In the genomic region with DNA sequence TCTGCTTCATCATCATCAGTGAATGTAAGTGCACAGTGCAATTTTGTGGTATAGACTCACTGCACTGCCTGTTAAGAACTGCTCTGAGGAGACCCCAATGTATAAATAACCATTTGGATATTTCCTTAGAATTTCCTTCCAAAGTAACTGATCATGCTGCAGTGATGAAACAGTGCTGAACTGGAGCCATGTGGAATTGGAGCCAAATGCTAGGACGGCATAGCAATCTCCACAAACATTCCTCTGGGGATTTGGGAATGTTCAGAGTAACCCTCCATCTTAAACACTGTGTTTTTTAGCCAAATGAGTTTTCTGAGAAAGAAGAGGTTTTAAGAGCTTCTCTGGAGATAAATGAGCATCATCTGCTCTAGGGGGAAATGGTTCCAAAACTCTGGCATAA, we compare ENCODE assay signal across 35 cellular contexts.
DNase-seq lines count a peak whose midpoint lies in the region; ATAC-seq, FAIRE-seq and TF ChIP-seq lines count a peak whose summit lies in the region.
"Had no signal": no experiment of that assay in that cellular context is flagged by ENCODE, and none has a peak within 500 bp of the region (broad histone marks: within the 10 kb centered on the region; RNA-seq: fewer than 3 reads in every experiment).

No MANE protein-coding gene starts in this region.

- H3K56ac ChIP-seq in IMR-90 (ENCODE audit: extremely low read depth, insufficient read depth, low read length): no peak overlapping the region

- no CpG with 5 or more reads among the region's 1 CpG for WGBS in IMR-90 (ENCODE audit: extremely low coverage in 2 of 2, insufficient read length in 1 of 2), 2 experiments
- 30 to 48% methylated on average over 1 of the region's 1 CpG for WGBS in pancreas, 2 donors

- H3K23ac ChIP-seq in IMR-90 (ENCODE audit: low read depth, low read length): no peak overlapping the region

- no peak overlapping the region for H4K8ac ChIP-seq in IMR-90 (ENCODE audit: low read depth in 2 of 2, low read length in 2 of 2)

- H3K27me3 ChIP-seq in IMR-90 (ENCODE audit: control insufficient read depth, insufficient read depth, low read length): no peaks in the 10 kb centered on the region
- H3K27me3 ChIP-seq in pancreas: no peaks in the 10 kb centered on the region
- H3K27me3 ChIP-seq: breast epithelium, MG63 had no signal

- H2AK9ac ChIP-seq in IMR-90 (replicated peaks; ENCODE audit: low read depth, low read length, poor library complexity): no peak overlapping the region

- no peak overlapping the region for H4K5ac ChIP-seq in IMR-90 (ENCODE audit: low read depth, low read length)

- in situ Hi-C loops in IMR-90 (cut with MboI; ENCODE audit: low sequenced_read_pairs): loop anchor here (25.0 kb wide), 1 partner anchor 515 kb away; no protein-coding TSS in a partner anchor

- intact Hi-C loops in IMR-90 (cut with micrococcal nuclease): no loop called here
- intact Hi-C loops in pancreas (cut with DNase I): no loop called here

- H4K91ac ChIP-seq in IMR-90 (ENCODE audit: insufficient read depth, low read depth, low read length): no peak overlapping the region

- no peak for TF ChIP-seq POLR2A in IMR-90 (IDR thresholded peaks at IDR 0.05; ENCODE audit: low read depth, low read length)

- no peak overlapping the region; the same call in 1 of the 2 replicates for H3K18ac ChIP-seq in IMR-90 (ENCODE audit: low read depth, low read length)

- CTCF ChIA-PET in AG04449 (lab: Yijun Ruan, JAX): no interaction called here
- CTCF ChIA-PET in IMR-90 (lab: Yijun Ruan, JAX): no interaction called here

- H2AK5ac ChIP-seq in IMR-90 (ENCODE audit: low read depth, low read length): no peak overlapping the region

- no peaks in the 10 kb centered on the region; the same call in 1 of the 2 replicates for H3K4me1 ChIP-seq in IMR-90 (ENCODE audit: control insufficient read depth, insufficient read depth, low read length)
- H3K4me1 ChIP-seq in pancreas: no peaks in the 10 kb centered on the region
- H3K4me1 ChIP-seq: breast epithelium, heart right ventricle had no signal

- peaks cover 4% of the 10 kb centered on the region for H3K9me3 ChIP-seq in IMR-90 (ENCODE audit: control insufficient read depth, insufficient read depth, low read length)
- H3K9me3 ChIP-seq in pancreas: no peaks in the 10 kb centered on the region
- H3K9me3 ChIP-seq: breast epithelium, HAP-1, heart right ventricle, MG63, thoracic aorta had no signal

- H4K20me1 ChIP-seq in IMR-90 (ENCODE audit: insufficient read depth, low read length): no peaks in the 10 kb centered on the region

- no TSS peak for BruUV-seq in IMR-90 (replicated peaks; lab: Mats Ljungman, UMichigan)

- no peaks in the 10 kb centered on the region for H3K9me1 ChIP-seq in IMR-90 (ENCODE audit: insufficient read depth, low read length)

- no peak for FAIRE-seq in pancreas (lab: Jason Lieb, UNC)
- FAIRE-seq: GM12892, keratinocyte, urothelium cell line had no signal

- H3K4ac ChIP-seq in IMR-90 (ENCODE audit: low read depth, low read length): no peak overlapping the region

- ATAC-seq in IMR-90 (ENCODE audit: low read depth) (peak; percentile 24; the same call in 1 of the 2 replicates), pancreas (peak in 3 of 4 donors; percentile 56 to 73 (median 60)), GM19395 (IDR thresholded peaks at IDR 0.05; ENCODE audit: unreplicated experiment) (no peak)
- ATAC-seq: activated CD8-positive, alpha-beta T cell treated with anti-CD3 and anti-CD28 coated beads for 36 hours; activated T-helper 17 cell treated with anti-CD3 and anti-CD28 coated beads, Interleukin-2, amount 50 U/mL, for 72 hours; naive thymus-derived CD4-positive, alpha-beta T cell had no signal

- no peak overlapping the region for H2BK20ac ChIP-seq in IMR-90 (ENCODE audit: low read depth, low read length)

- H2AFZ ChIP-seq in IMR-90 (replicated peaks; ENCODE audit: low read length, poor library complexity): no peak overlapping the region
- H2AFZ ChIP-seq: PC-9 had no signal

- H3K4me3 ChIP-seq in AG04449 (ENCODE audit: low read depth, low read length) (no peak overlapping the region), IMR-90 (ENCODE audit: insufficient read depth, low read depth, low read length) (no peak overlapping the region), fibroblast of pulmonary artery (replicated peaks; ENCODE audit: low read depth, low read length) (no peak overlapping the region), pancreas (no peak overlapping the region)
- H3K4me3 ChIP-seq: breast epithelium, HAP-1, heart right ventricle, lung, MG63, PC-9, thoracic aorta had no signal

- H3K14ac ChIP-seq in IMR-90 (replicated peaks; ENCODE audit: low read depth, low read length): no peak overlapping the region

- no peak for TF ChIP-seq RAD21 in IMR-90 (IDR thresholded peaks at IDR 0.05; ENCODE audit: low read length)

- DNase-seq in AG04449 (ENCODE audit: low read depth, low spot score): peak; percentile 21
- peak; percentile 65 for DNase-seq in IMR-90
- DNase-seq in fibroblast of pulmonary artery (ENCODE audit: low read depth): peak; percentile 19
- no peak for DNase-seq in pancreas
- DNase-seq in GM19240 (ENCODE audit: insufficient read length, low spot score): no peak
- DNase-seq in SW 1271 (lab: John Stamatoyannopoulos, UW): no peak
- DNase-seq in NCI-H2196 treated with DMSO at 0.1 percent for 48 hours (lab: John Stamatoyannopoulos, UW; ENCODE audit: unreplicated experiment): no peak
- DNase-seq: activated CD8-positive, alpha-beta memory T cell treated with anti-CD3 and anti-CD28 coated beads, Interleukin-2, amount 50 U/mL, for 48 hours; activated CD8-positive, alpha-beta T cell treated with anti-CD3 and anti-CD28 coated beads for 36 hours; activated naive CD4-positive, alpha-beta T cell treated with anti-CD3 and anti-CD28 coated beads, Interleukin-2, amount 10 ng/mL, durations not matched to agents 7 days and 5 days; CD4-positive, alpha-beta memory T cell; effector CD4-positive, alpha-beta T cell; foreskin melanocyte; heart right ventricle; KG1; MG63; naive thymus-derived CD4-positive, alpha-beta T cell; NCI-H1417; NCI-H2029 treated with DMSO at 0.1 percent for 48 hours; NCI-H2227 treated with DMSO at 0.1 percent for 48 hours; NCI-H526 treated with DMSO at 0.1 percent for 48 hours; occipital lobe; PC-9; stimulated activated CD8-positive, alpha-beta memory T cell treated with anti-CD3 and anti-CD28 coated beads, Interleukin-4, amount 100 ng/mL, for 48 hours had no signal

- no peak overlapping the region for H3K4me2 ChIP-seq in IMR-90 (ENCODE audit: low read depth, low read length)
- H3K4me2 ChIP-seq: PC-9 had no signal

- no peak overlapping the region for H3K27ac ChIP-seq in IMR-90 (ENCODE audit: insufficient read depth, low read length)
- no peak overlapping the region for H3K27ac ChIP-seq in pancreas
- H3K27ac ChIP-seq: epithelial cell of prostate, heart right ventricle, HL-60, PC-9, thoracic aorta had no signal

- TF ChIP-seq CTCF in AG04449 (IDR thresholded peaks at IDR 0.05; ENCODE audit: insufficient read depth, low read length, missing control alignments): no peak
- TF ChIP-seq CTCF in IMR-90 (conservative IDR thresholded peaks at IDR 0.05; ENCODE audit: low read depth, low read length): no peak
- TF ChIP-seq CTCF in fibroblast of pulmonary artery (IDR thresholded peaks at IDR 0.05; ENCODE audit: low read length, missing control alignments): no peak
- TF ChIP-seq CTCF in pancreas (IDR thresholded peaks at IDR 0.05): no peak

- H3K79me1 ChIP-seq in IMR-90 (ENCODE audit: low read depth in 1 of 2, low read length in 2 of 2): no peaks in the 10 kb centered on the region

- no peak overlapping the region for H3K9ac ChIP-seq in IMR-90 (ENCODE audit: low read depth, low read length)

- POLR2A ChIA-PET in AG04449 (lab: Yijun Ruan, JAX): no interaction called here
- POLR2A ChIA-PET in IMR-90 (lab: Charles Lee; ENCODE audit: unreplicated experiment): no interaction called here

- H3K36me3 ChIP-seq in IMR-90 (ENCODE audit: control insufficient read depth, insufficient read depth, low read length) (no peaks in the 10 kb centered on the region), pancreas (no peaks in the 10 kb centered on the region)
- H3K36me3 ChIP-seq: breast epithelium, HAP-1, heart right ventricle, MG63, thoracic aorta had no signal

- H2BK15ac ChIP-seq in IMR-90 (ENCODE audit: low read depth, low read length): no peak overlapping the region

- dilution Hi-C loops in IMR-90 (cut with HindIII; ENCODE audit: low sequenced_read_pairs, unreplicated experiment): no loop called here

- H2BK5ac ChIP-seq in IMR-90 (ENCODE audit: low read depth, low read length, poor library complexity, severe bottlenecking): peak overlapping the region; percentile 20

- no peak overlapping the region for H2BK120ac ChIP-seq in IMR-90 (ENCODE audit: low read depth, low read length)

TF ChIP-seq in IMR-90, 13 proteins besides CTCF, POLR2A, EP300 and RAD21 (continues in another document):
- no peak for TF ChIP-seq MXI1 (IDR thresholded peaks at IDR 0.05; ENCODE audit: borderline replicate concordance, low read depth, low read length)
- TF ChIP-seq, protein P1, sequence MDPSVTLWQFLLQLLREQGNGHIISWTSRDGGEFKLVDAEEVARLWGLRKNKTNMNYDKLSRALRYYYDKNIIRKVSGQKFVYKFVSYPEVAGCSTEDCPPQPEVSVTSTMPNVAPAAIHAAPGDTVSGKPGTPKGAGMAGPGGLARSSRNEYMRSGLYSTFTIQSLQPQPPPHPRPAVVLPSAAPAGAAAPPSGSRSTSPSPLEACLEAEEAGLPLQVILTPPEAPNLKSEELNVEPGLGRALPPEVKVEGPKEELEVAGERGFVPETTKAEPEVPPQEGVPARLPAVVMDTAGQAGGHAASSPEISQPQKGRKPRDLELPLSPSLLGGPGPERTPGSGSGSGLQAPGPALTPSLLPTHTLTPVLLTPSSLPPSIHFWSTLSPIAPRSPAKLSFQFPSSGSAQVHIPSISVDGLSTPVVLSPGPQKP (IDR thresholded peaks at IDR 0.05; ENCODE audit: borderline replicate concordance, low read depth, low read length): no peak
- no peak for TF ChIP-seq SMC3 (IDR thresholded peaks at IDR 0.05; ENCODE audit: low read depth, low read length)
- no peak for TF ChIP-seq CHD1 (IDR thresholded peaks at IDR 0.05; ENCODE audit: low read depth, low read length)
- no peak for TF ChIP-seq RFX5 (IDR thresholded peaks at IDR 0.05; ENCODE audit: low read depth, low read length)
- TF ChIP-seq BHLHE40 (IDR thresholded peaks at IDR 0.05; ENCODE audit: low read depth, low read length): no peak
- no peak for TF ChIP-seq FOS (IDR thresholded peaks at IDR 0.05; ENCODE audit: low read depth, low read length)
- no peak for TF ChIP-seq NFE2L2 (IDR thresholded peaks at IDR 0.05; ENCODE audit: low read depth, low read length)
- TF ChIP-seq CEBPB (IDR thresholded peaks at IDR 0.05; ENCODE audit: low read depth, low read length): no peak
- TF ChIP-seq MAFK (IDR thresholded peaks at IDR 0.05; ENCODE audit: low read depth, low read length): no peak

Comparison
In these comparisons a context has a peak if more than half of its experiments do, and no peak if none do; other contexts are left out.
1. DNase-seq: peak in AG04449 (single experiment), IMR-90 (single experiment) and fibroblast of pulmonary artery (single experiment); none in pancreas (0 of 6), GM19240 (single experiment), SW 1271 (0 of 2) and NCI-H2196 treated with DMSO at 0.1 percent for 48 hours (single experiment).